11 cellular contexts compared by ENCODE assay signal in genomic region chr3:136893848-136894443, GRCh38. TPM values are rescaled to one million over a fixed set of nuclear protein-coding genes. Genes with fewer than 3 reads are reported as not detected.
DNase-seq lines count a peak whose midpoint lies in the region; ATAC-seq and TF ChIP-seq lines count a peak whose summit lies in the region.
"Had no signal": no experiment of that assay in that cellular context is flagged by ENCODE, and none has a peak within 500 bp of the region (broad histone marks: within the 10 kb centered on the region; RNA-seq: fewer than 3 reads in every experiment).

No MANE protein-coding gene starts in this region.

- H3K9me3 Mint-ChIP-seq in MCF 10A (ENCODE audit: unreplicated experiment), result no peaks in the 10 kb centered on the region
- no peaks in the 10 kb centered on the region for H3K9me3 Mint-ChIP-seq in stimulated activated effector memory CD8-positive, alpha-beta T cell treated with anti-CD3 and anti-CD28 coated beads, Interleukin-12 subunit alpha, Interleukin-12 subunit beta, amount 100 ng/mL, for 72 hours
- H3K9me3 Mint-ChIP-seq in nephron progenitor cell, result peaks cover 56% of the 10 kb centered on the region

- intact Hi-C loops in MCF 10A (cut with micrococcal nuclease) (no loop called here), breast epithelium (cut with DNase I; ENCODE audit: low total_unique reads) (no loop called here)

- H3K4me3 Mint-ChIP-seq in MCF 10A (ENCODE audit: unreplicated experiment) (peak overlapping the region; percentile 3), nephron progenitor cell (no peak overlapping the region)
- no peak overlapping the region for H3K4me3 Mint-ChIP-seq in stimulated activated effector memory CD8-positive, alpha-beta T cell treated with anti-CD3 and anti-CD28 coated beads, Interleukin-12 subunit alpha, Interleukin-12 subunit beta, amount 100 ng/mL, for 72 hours

- CTCF ChIA-PET in MCF 10A (lab: Yijun Ruan, JAX), result no interaction called here

- H3K4me3 ChIP-seq in breast epithelium, result no peak overlapping the region
- H3K4me3 ChIP-seq in SJSA1, result no peak overlapping the region
- no peak overlapping the region for H3K4me3 ChIP-seq in foreskin fibroblast (ENCODE audit: low read depth in 1 of 2, low read length in 2 of 2)
- H3K4me3 ChIP-seq: A549 had no signal

- ATAC-seq in stimulated activated effector memory CD8-positive, alpha-beta T cell treated with anti-CD3 and anti-CD28 coated beads, Interleukin-12 subunit alpha, Interleukin-12 subunit beta, amount 100 ng/mL, for 72 hours, result no peak
- no peak for ATAC-seq in GM21515 (IDR thresholded peaks at IDR 0.05; ENCODE audit: unreplicated experiment)

- BruUV-seq in MCF 10A (replicated peaks; lab: Mats Ljungman, UMichigan), result no TSS peak

- H3K27me3 Mint-ChIP-seq in MCF 10A (ENCODE audit: insufficient read depth, unreplicated experiment) (no peaks in the 10 kb centered on the region), nephron progenitor cell (ENCODE audit: low read depth, poor library complexity) (peaks cover 3% of the 10 kb centered on the region)

- POLR2A ChIA-PET in MCF 10A (lab: Yijun Ruan, JAX), result interaction anchor here (0.9 kb wide), 1 partner anchor 9 kb away, joined by 3 read pairs; no protein-coding TSS in a partner anchor

- DNase-seq in MCF 10A (ENCODE audit: unreplicated experiment) (peak; percentile 38), breast epithelium (ENCODE audit: low spot score in 2 of 2) (no peak), SJSA1 (ENCODE audit: low read depth in 1 of 2, low spot score in 2 of 2) (peak; percentile 46 to 65), foreskin fibroblast (peak; percentile 56 to 64), SW480 (ENCODE audit: low spot score) (no peak), nephron progenitor cell (no peak)
- no peak for DNase-seq in stimulated activated effector memory CD8-positive, alpha-beta T cell treated with anti-CD3 and anti-CD28 coated beads, Interleukin-12 subunit alpha, Interleukin-12 subunit beta, amount 100 ng/mL, for 72 hours (ENCODE audit: low spot score in 2 of 2)
- DNase-seq: NCI-H1436 treated with DMSO at 0.1 percent for 48 hours, nucleus accumbens had no signal

- H3K27me3 ChIP-seq in breast epithelium, result no peaks in the 10 kb centered on the region
- no peaks in the 10 kb centered on the region for H3K27me3 ChIP-seq in SJSA1 (replicated peaks)

- H3K36me3 ChIP-seq in breast epithelium (no peaks in the 10 kb centered on the region), SJSA1 (peaks cover 14% of the 10 kb centered on the region)

- H3K27ac Mint-ChIP-seq in MCF 10A (ENCODE audit: low read depth, unreplicated experiment) (peak overlapping the region; percentile 73), nephron progenitor cell (no peak overlapping the region)
- H3K27ac Mint-ChIP-seq in stimulated activated effector memory CD8-positive, alpha-beta T cell treated with anti-CD3 and anti-CD28 coated beads, Interleukin-12 subunit alpha, Interleukin-12 subunit beta, amount 100 ng/mL, for 72 hours, result peak overlapping the region; percentile 60

- TF ChIP-seq CTCF in MCF 10A (IDR thresholded peaks at IDR 0.05; ENCODE audit: unreplicated experiment), result no peak
- TF ChIP-seq CTCF in breast epithelium (IDR thresholded peaks at IDR 0.05), result no peak
- no peak for TF ChIP-seq CTCF in foreskin fibroblast (IDR thresholded peaks at IDR 0.05; ENCODE audit: low read depth, low read length)
- no peak for TF ChIP-seq CTCF in nephron progenitor cell (IDR thresholded peaks at IDR 0.05)

- TF ChIP-seq POLR2A in breast epithelium (IDR thresholded peaks at IDR 0.05), result no peak

- H3K27ac ChIP-seq in breast epithelium (peak overlapping the region in 1 of 2 donors; percentile 30), SJSA1 (peak overlapping the region; percentile 73)
- H3K27ac ChIP-seq: A549 had no signal

- peaks cover 0 to 4% of the 10 kb centered on the region in 2 donors for H3K4me1 ChIP-seq in breast epithelium
- H3K4me1 ChIP-seq in SJSA1 (replicated peaks), result peaks cover 44% of the 10 kb centered on the region
- H3K4me1 ChIP-seq: A549 had no signal

- H3K36me3 Mint-ChIP-seq in MCF 10A (ENCODE audit: insufficient read depth, unreplicated experiment), result peaks cover 13% of the 10 kb centered on the region
- peaks cover 7% of the 10 kb centered on the region for H3K36me3 Mint-ChIP-seq in stimulated activated effector memory CD8-positive, alpha-beta T cell treated with anti-CD3 and anti-CD28 coated beads, Interleukin-12 subunit alpha, Interleukin-12 subunit beta, amount 100 ng/mL, for 72 hours
- peaks cover 79% of the 10 kb centered on the region for H3K36me3 Mint-ChIP-seq in nephron progenitor cell (ENCODE audit: low read depth)

- H3K9me3 ChIP-seq in breast epithelium (peaks cover 5 to 6% of the 10 kb centered on the region in 2 donors), SJSA1 (replicated peaks) (0 out of 2 replicates have a peak, but pooled peaks cover 2% of the 10 kb centered on the region)

- peaks cover 16% of the 10 kb centered on the region for H3K4me1 Mint-ChIP-seq in MCF 10A (ENCODE audit: insufficient read depth, unreplicated experiment)
- H3K4me1 Mint-ChIP-seq in stimulated activated effector memory CD8-positive, alpha-beta T cell treated with anti-CD3 and anti-CD28 coated beads, Interleukin-12 subunit alpha, Interleukin-12 subunit beta, amount 100 ng/mL, for 72 hours, result peaks cover 50% of the 10 kb centered on the region
- no peaks in the 10 kb centered on the region for H3K4me1 Mint-ChIP-seq in nephron progenitor cell

RNA-seq across cellular contexts. Expression of gene NCK1, which starts 31.9 kb away (rescaled TPM):
- total RNA-seq in MCF 10A (2022) (50.4 and 59.4 TPM in 2 replicates), breast epithelium (10 to 100 TPM; 62.3 to 77.0 (median 75.5) TPM)
- total RNA-seq in SJSA1 (2014; rRNA removed; shearing (Covaris generic)), result 42.2 and 69.3 TPM in 2 replicates

Comparison
In these comparisons a context has a peak if more than half of its experiments do, and no peak if none do; other contexts are left out.
1. DNase-seq: peak in MCF 10A (single experiment), SJSA1 (2 of 2) and foreskin fibroblast (2 of 2); none in breast epithelium (0 of 2), stimulated activated effector memory CD8-positive, alpha-beta T cell treated with anti-CD3 and anti-CD28 coated beads, Interleukin-12 subunit alpha, Interleukin-12 subunit beta, amount 100 ng/mL, for 72 hours (0 of 2), SW480 (single experiment) and nephron progenitor cell (single experiment).